In the genomic region with DNA sequence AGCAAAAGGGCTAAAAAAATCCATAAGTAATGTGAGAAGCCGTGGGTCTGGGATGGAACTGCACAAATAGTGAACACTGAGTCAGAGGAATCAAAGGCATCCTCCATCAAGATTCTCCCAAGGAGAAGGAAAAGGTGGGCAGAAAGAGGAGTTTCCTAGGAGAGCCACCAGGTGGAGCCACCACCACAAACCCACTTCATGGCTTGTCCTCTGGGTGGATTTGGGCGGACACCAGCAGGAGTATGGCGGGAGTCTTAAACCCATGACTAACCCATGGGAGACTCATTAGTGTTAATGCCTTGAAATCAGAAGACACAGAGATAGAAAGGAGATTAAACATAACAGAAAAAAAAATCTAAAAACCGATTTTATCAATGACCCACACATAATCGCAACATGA, we compare ENCODE assay signal across 8 cellular contexts.
DNase-seq lines count a peak whose midpoint lies in the region; ATAC-seq and TF ChIP-seq lines count a peak whose summit lies in the region.

No MANE protein-coding gene starts in this region.

- no peaks in the 10 kb centered on the region for H3F3A ChIP-seq in DOHH2 (ENCODE audit: control insufficient read depth, insufficient read depth)

- no peak overlapping the region for H3K27ac ChIP-seq in DOHH2 (ENCODE audit: low read depth, low read length)

- ATAC-seq in GM19397 (IDR thresholded peaks at IDR 0.05; ENCODE audit: unreplicated experiment) (no peak), GM21576 (IDR thresholded peaks at IDR 0.05; ENCODE audit: unreplicated experiment) (no peak)

- peaks cover 33% of the 10 kb centered on the region for H3K36me3 ChIP-seq in DOHH2 (ENCODE audit: control insufficient read depth, low read length)

- no peaks in the 10 kb centered on the region for H3K27me3 ChIP-seq in DOHH2 (ENCODE audit: control insufficient read depth, low read length)

- DNase-seq in HuH-7.5 (ENCODE audit: low spot score) (peak; percentile 19), SKM-1 (lab: John Stamatoyannopoulos, UW; ENCODE audit: unreplicated experiment) (peak; percentile 14), astrocyte of the hippocampus (ENCODE audit: low read depth, low spot score) (peak; percentile 74), iPS-NIHi11 (ENCODE audit: low spot score) (peak; percentile 65)
- DNase-seq in stimulated activated CD4-positive, alpha-beta T cell treated with anti-CD3 and anti-CD28 coated beads, Interleukin-1b, Interleukin-23, amount 100 ng/mL, for 48 hours, result peak; percentile 25

- H3K79me2 ChIP-seq in DOHH2 (ENCODE audit: control insufficient read depth, low read length), result peaks cover 30% of the 10 kb centered on the region

- H3K9me3 ChIP-seq in DOHH2 (ENCODE audit: control insufficient read depth, insufficient read depth, low read length), result no peaks in the 10 kb centered on the region

- H4K20me1 ChIP-seq in DOHH2 (ENCODE audit: control insufficient read depth, insufficient read depth, low read depth, low read length), result no peaks in the 10 kb centered on the region

- H3K9me2 ChIP-seq in DOHH2 (replicated peaks; ENCODE audit: control insufficient read depth, low read length), result no peaks in the 10 kb centered on the region

- no peak overlapping the region for H3K4me2 ChIP-seq in DOHH2 (ENCODE audit: low read length)

- H3K4me1 ChIP-seq in DOHH2 (ENCODE audit: control insufficient read depth, low read length), result peaks cover 53% of the 10 kb centered on the region

- H3K4me3 ChIP-seq in DOHH2 (ENCODE audit: low read length), result no peak overlapping the region

- peak; percentile 65 for TF ChIP-seq CTCF in DOHH2 (IDR thresholded peaks at IDR 0.05; ENCODE audit: low read depth, low read length, poor library complexity, severe bottlenecking)

Comparison
In these comparisons a context has a peak if more than half of its experiments do, and no peak if none do; other contexts are left out.
1. DNase-seq: peak in every context shown above with its lines; median percentile 74 in astrocyte of the hippocampus; 65 in iPS-NIHi11; 25 in stimulated activated CD4-positive, alpha-beta T cell treated with anti-CD3 and anti-CD28 coated beads, Interleukin-1b, Interleukin-23, amount 100 ng/mL, for 48 hours; 19 in HuH-7.5; 14 in SKM-1.